ENCODE assay signal across 24 cellular contexts in genomic region chr1:87981810-87982209, GRCh38.
A peak's percentile ranks its signal among the peaks of the same experiment; 100 is the strongest.
DNase-seq lines count a peak whose midpoint lies in the region; ATAC-seq, FAIRE-seq and TF ChIP-seq lines count a peak whose summit lies in the region.
"Had no signal": no experiment of that assay in that cellular context is flagged by ENCODE, and none has a peak within 500 bp of the region (broad histone marks: within the 10 kb centered on the region; RNA-seq: fewer than 3 reads in every experiment).

No MANE protein-coding gene starts in this region.

- no peaks in the 10 kb centered on the region for H3K9me3 Mint-ChIP-seq in Calu3 (ENCODE audit: low read depth, unreplicated experiment)
- no peaks in the 10 kb centered on the region for H3K9me3 Mint-ChIP-seq in astrocyte (ENCODE audit: unreplicated experiment)
- no peaks in the 10 kb centered on the region for H3K9me3 Mint-ChIP-seq in Caco-2 (ENCODE audit: unreplicated experiment)
- H3K9me3 Mint-ChIP-seq: CD8-positive, alpha-beta T cell; H9; IgD-negative memory B cell had no signal

- H3K4me3 ChIP-seq in astrocyte (ENCODE audit: insufficient read depth, low read depth, low read length), result no peak overlapping the region
- no peak overlapping the region for H3K4me3 ChIP-seq in Caco-2 (ENCODE audit: low read depth, low read length)

- BruUV-seq in Calu3 (replicated peaks; lab: Mats Ljungman, UMichigan), result no TSS peak
- BruUV-seq in Caco-2 (replicated peaks; lab: Mats Ljungman, UMichigan), result no TSS peak

- no peak overlapping the region for H3K9ac ChIP-seq in astrocyte (ENCODE audit: low read length)

- no peak for ATAC-seq in HG03159 (IDR thresholded peaks at IDR 0.05; ENCODE audit: unreplicated experiment)
- ATAC-seq: CD8-positive, alpha-beta T cell had no signal

- intact Hi-C loops in Calu3 (cut with micrococcal nuclease; ENCODE audit: unreplicated experiment), result no loop called here
- intact Hi-C loops in Caco-2 (cut with micrococcal nuclease; ENCODE audit: unreplicated experiment), result no loop called here

- H3K27me3 ChIP-seq in astrocyte (ENCODE audit: insufficient read depth, low read length) (no peaks in the 10 kb centered on the region), Caco-2 (replicated peaks; ENCODE audit: control insufficient read depth, insufficient read depth, low read length) (no peaks in the 10 kb centered on the region)

- no peak for TF ChIP-seq CTCF in Calu3 (IDR thresholded peaks at IDR 0.05; ENCODE audit: unreplicated experiment)
- TF ChIP-seq CTCF in astrocyte (IDR thresholded peaks at IDR 0.05; ENCODE audit: insufficient read depth, low read depth, low read length), result no peak
- no peak for TF ChIP-seq CTCF in Caco-2 (IDR thresholded peaks at IDR 0.05; ENCODE audit: insufficient read depth in 1 of 2, low read depth in 1 of 2, low read length in 1 of 2, severe bottlenecking in 1 of 2, unreplicated experiment in 1 of 2)
- TF ChIP-seq CTCF in GM10266 (IDR thresholded peaks at IDR 0.05; ENCODE audit: control insufficient read depth, insufficient read depth, low read depth, missing control alignments), result no peak

- POLR2A ChIA-PET in Caco-2 (lab: Charles Lee), result no interaction called here

- no peaks in the 10 kb centered on the region for H3K79me2 ChIP-seq in astrocyte (ENCODE audit: insufficient read depth, low read length)

- no peak overlapping the region for H2AFZ ChIP-seq in astrocyte (ENCODE audit: low read depth, low read length)

- H3K36me3 ChIP-seq in astrocyte (ENCODE audit: insufficient read depth, low read length) (no peaks in the 10 kb centered on the region), Caco-2 (ENCODE audit: control insufficient read depth, insufficient read depth, low read length) (no peaks in the 10 kb centered on the region)

- no peaks in the 10 kb centered on the region for H3K27me3 Mint-ChIP-seq in Calu3 (ENCODE audit: unreplicated experiment)
- H3K27me3 Mint-ChIP-seq in astrocyte (ENCODE audit: low read depth, unreplicated experiment), result no peaks in the 10 kb centered on the region
- H3K27me3 Mint-ChIP-seq in Caco-2 (ENCODE audit: insufficient read depth, unreplicated experiment), result no peaks in the 10 kb centered on the region

- peaks cover 79% of the 10 kb centered on the region for H3K4me1 Mint-ChIP-seq in Calu3 (ENCODE audit: low read depth, unreplicated experiment)
- no peaks in the 10 kb centered on the region for H3K4me1 Mint-ChIP-seq in astrocyte (ENCODE audit: low read depth, unreplicated experiment)
- H3K4me1 Mint-ChIP-seq in Caco-2 (ENCODE audit: low read depth, unreplicated experiment), result no peaks in the 10 kb centered on the region
- H3K4me1 Mint-ChIP-seq: B cell had no signal

- no peak for FAIRE-seq in astrocyte (lab: Jason Lieb, UNC)

- H3K4me3 Mint-ChIP-seq in Calu3 (ENCODE audit: low read depth, unreplicated experiment) (no peak overlapping the region), astrocyte (ENCODE audit: unreplicated experiment) (no peak overlapping the region), Caco-2 (ENCODE audit: unreplicated experiment) (no peak overlapping the region)
- H3K4me3 Mint-ChIP-seq: B cell; CD8-positive, alpha-beta T cell; H9; IgD-negative memory B cell had no signal

- CTCF ChIA-PET in Calu3 (lab: Charles Lee), result no interaction called here
- CTCF ChIA-PET in Caco-2 (lab: Charles Lee), result interaction anchor here (0.7 kb wide), 1 partner anchor 20 kb away, joined by 3 read pairs; no protein-coding TSS in a partner anchor

- no peak overlapping the region for H3K27ac ChIP-seq in astrocyte (ENCODE audit: low read depth, low read length)
- H3K27ac ChIP-seq: 22Rv1, C4-2B, HL-60, RWPE1 had no signal

- H4K20me1 ChIP-seq in astrocyte (ENCODE audit: insufficient read depth, low read length), result no peaks in the 10 kb centered on the region

- H3K4me2 ChIP-seq in astrocyte (ENCODE audit: low read length), result no peak overlapping the region

- H3K9me3 ChIP-seq in astrocyte (ENCODE audit: insufficient read depth, low read depth, low read length), result no peaks in the 10 kb centered on the region
- no peaks in the 10 kb centered on the region for H3K9me3 ChIP-seq in Caco-2

- H3K4me1 ChIP-seq in astrocyte (ENCODE audit: insufficient read depth, low read length) (no peaks in the 10 kb centered on the region), Caco-2 (no peaks in the 10 kb centered on the region)

- H3K36me3 Mint-ChIP-seq in Calu3 (ENCODE audit: insufficient read depth, unreplicated experiment) (no peaks in the 10 kb centered on the region), astrocyte (ENCODE audit: low read depth, unreplicated experiment) (no peaks in the 10 kb centered on the region), Caco-2 (ENCODE audit: insufficient read depth, unreplicated experiment) (no peaks in the 10 kb centered on the region)
- H3K36me3 Mint-ChIP-seq: CD8-positive, alpha-beta T cell; IgD-negative memory B cell had no signal

- H3K27ac Mint-ChIP-seq in Calu3 (ENCODE audit: unreplicated experiment) (peak overlapping the region; percentile 83), astrocyte (ENCODE audit: unreplicated experiment) (peak overlapping the region; percentile 5), Caco-2 (ENCODE audit: unreplicated experiment) (no peak overlapping the region)
- H3K27ac Mint-ChIP-seq: B cell; CD8-positive, alpha-beta T cell; H9; IgD-negative memory B cell had no signal

- DNase-seq in DMS53 treated with DMSO at 0.1 percent for 48 hours (lab: John Stamatoyannopoulos, UW; ENCODE audit: unreplicated experiment) (peak; percentile 20), DMS53 (lab: John Stamatoyannopoulos, UW) (no peak), Calu3 (no peak), OCI-M1 (lab: John Stamatoyannopoulos, UW) (peak; percentile 39), astrocyte (ENCODE audit: low read depth) (no peak), Caco-2 (no peak), GM10266 (ENCODE audit: extremely low spot score) (no peak)
- DNase-seq: CD8-positive, alpha-beta T cell; H9; NCI-H1092; NCI-H1417 treated with DMSO at 0.1 percent for 48 hours; NCI-H187; NCI-H2081 treated with DMSO at 0.1 percent for 48 hours; NCI-H2171; NCI-H226; NCI-H510A; SHP77 had no signal

Comparison
In these comparisons a context has a peak if more than half of its experiments do, and no peak if none do; other contexts are left out.
1. DNase-seq: peak in DMS53 treated with DMSO at 0.1 percent for 48 hours (single experiment) and OCI-M1 (single experiment); none in DMS53 (single experiment), Calu3 (single experiment), astrocyte (single experiment), Caco-2 (0 of 2) and GM10266 (single experiment).